ENCODE assay signal across 7 cellular contexts in genomic region chr14:43247877-43248276, GRCh38.
"Had no signal": no experiment of that assay in that cellular context is flagged by ENCODE, and none has a peak within 500 bp of the region (broad histone marks: within the 10 kb centered on the region; RNA-seq: fewer than 3 reads in every experiment).

No MANE protein-coding gene starts in this region.

- DNase-seq: IMR-90, KBM-7, KG1 had no signal

- H3K4me3 ChIP-seq: K562 had no signal

- FAIRE-seq: HTR-8/SVneo, K562 had no signal

- H3K4me2 ChIP-seq: KMS-11 had no signal

- H3K27ac ChIP-seq: HL-60, KMS-11 had no signal

- ATAC-seq: K562 had no signal

- H3K9ac ChIP-seq: KMS-11 had no signal
